31 cellular contexts compared by ENCODE assay signal in genomic region chr18:598053-598665, GRCh38. TPM values are rescaled to one million over a fixed set of nuclear protein-coding genes. Genes with fewer than 3 reads are reported as not detected.
DNase-seq lines count a peak whose midpoint lies in the region; ATAC-seq and TF ChIP-seq lines count a peak whose summit lies in the region.
"Had no signal": no experiment of that assay in that cellular context is flagged by ENCODE, and none has a peak within 500 bp of the region (broad histone marks: within the 10 kb centered on the region; RNA-seq: fewer than 3 reads in every experiment).

No MANE protein-coding gene starts in this region.

- CTCF ChIA-PET in AG04449 (lab: Yijun Ruan, JAX) (interaction anchor here (0.9 to 1.6 kb wide), 2 partner anchors 18 to 301 kb away, joined by 3 to 4 read pairs; no protein-coding TSS in a partner anchor), WTC11 (lab: Charles Lee) (interaction anchor here (1.6 kb wide), 1 partner anchor 304 kb away, joined by 3 read pairs; no protein-coding TSS in a partner anchor)

- H3K36me3 Mint-ChIP-seq in GM23338 (ENCODE audit: low read depth) (no peaks in the 10 kb centered on the region; the same call in 2 of the 3 replicates), T-helper 17 cell (ENCODE audit: low read depth) (peaks cover 2% of the 10 kb centered on the region), nephron progenitor cell (ENCODE audit: low read depth) (no peaks in the 10 kb centered on the region), WTC11 (no peaks in the 10 kb centered on the region)
- H3K36me3 Mint-ChIP-seq: CD14-positive monocyte had no signal

- H3K9me2 ChIP-seq in GM23338 (ENCODE audit: insufficient read depth), result no peaks in the 10 kb centered on the region

- H3K4me3 ChIP-seq in AG04449 (ENCODE audit: low read depth, low read length) (no peak overlapping the region), GM23338 (no peak overlapping the region)
- H3K4me3 ChIP-seq: right lobe of liver had no signal

- H3K4me1 Mint-ChIP-seq in GM23338 (peaks cover 10% of the 10 kb centered on the region; the same call in 2 of the 3 replicates), T-helper 17 cell (peaks cover 4% of the 10 kb centered on the region), nephron progenitor cell (peaks cover 56% of the 10 kb centered on the region), WTC11 (peaks cover 12% of the 10 kb centered on the region)

- H3K4me1 ChIP-seq in GM23338 (ENCODE audit: insufficient read depth), result peaks cover 4% of the 10 kb centered on the region; the same call in 1 of the 2 replicates

- H3K27me3 ChIP-seq in GM23338 (ENCODE audit: insufficient read depth), result no peaks in the 10 kb centered on the region
- H3K27me3 ChIP-seq: right lobe of liver, upper lobe of left lung had no signal

- no peaks in the 10 kb centered on the region for H4K20me1 ChIP-seq in GM23338 (replicated peaks; ENCODE audit: insufficient read depth)

- H3K36me3 ChIP-seq in GM23338 (ENCODE audit: insufficient read depth), result no peaks in the 10 kb centered on the region
- H3K36me3 ChIP-seq: right lobe of liver, upper lobe of left lung had no signal

- no peaks in the 10 kb centered on the region for H3K79me2 ChIP-seq in GM23338 (replicated peaks; ENCODE audit: insufficient read depth)

- no peak overlapping the region for H3K27ac ChIP-seq in GM23338 (ENCODE audit: low read depth)
- H3K27ac ChIP-seq: right lobe of liver, upper lobe of left lung had no signal

- no peak for TF ChIP-seq CTCF in AG04449 (IDR thresholded peaks at IDR 0.05; ENCODE audit: insufficient read depth, low read length, missing control alignments)
- no peak for TF ChIP-seq CTCF in GM23338 (conservative IDR thresholded peaks at IDR 0.05; ENCODE audit: low read depth in 2 of 2)
- TF ChIP-seq CTCF in nephron progenitor cell (IDR thresholded peaks at IDR 0.05), result no peak
- no peak for TF ChIP-seq CTCF in WTC11 (IDR thresholded peaks at IDR 0.05)

- H3K27me3 Mint-ChIP-seq in GM23338 (ENCODE audit: insufficient read depth, low read depth, poor library complexity) (peaks cover 5% of the 10 kb centered on the region), T-helper 17 cell (peaks cover 31% of the 10 kb centered on the region), nephron progenitor cell (ENCODE audit: low read depth, poor library complexity) (peaks cover 3% of the 10 kb centered on the region), WTC11 (ENCODE audit: low read depth) (peaks cover 24% of the 10 kb centered on the region)

- H3K4me2 ChIP-seq in GM23338, result no peak overlapping the region

- no peaks in the 10 kb centered on the region for H3K9me3 ChIP-seq in T-helper 17 cell (ENCODE audit: control insufficient read depth, low read length, poor library complexity, severe bottlenecking)
- H3K9me3 ChIP-seq: right lobe of liver, upper lobe of left lung had no signal

- POLR2A ChIA-PET in AG04449 (lab: Yijun Ruan, JAX) (no interaction called here), WTC11 (lab: Charles Lee) (no interaction called here)

- no peaks in the 10 kb centered on the region; the same call in 2 of the 3 replicates for H3K9me3 Mint-ChIP-seq in GM23338
- peaks cover 4% of the 10 kb centered on the region for H3K9me3 Mint-ChIP-seq in nephron progenitor cell
- H3K9me3 Mint-ChIP-seq in WTC11, result no peaks in the 10 kb centered on the region
- H3K9me3 Mint-ChIP-seq: activated CD8-positive, alpha-beta T cell treated with anti-CD3 and anti-CD28 coated beads for 36 hours had no signal

- H2AFZ ChIP-seq in GM23338, result peak overlapping the region; percentile 57; the same call in 1 of the 2 replicates

- H3K27ac Mint-ChIP-seq in GM23338 (no peak overlapping the region), T-helper 17 cell (peak overlapping the region; percentile 11), nephron progenitor cell (peak overlapping the region; percentile 99), WTC11 (no peak overlapping the region)
- H3K27ac Mint-ChIP-seq: activated CD8-positive, alpha-beta T cell treated with anti-CD3 and anti-CD28 coated beads for 36 hours had no signal

- peaks cover 9% of the 10 kb centered on the region for H3F3A ChIP-seq in GM23338 (replicated peaks; ENCODE audit: low read depth)

- ATAC-seq in GM23338, result no peak
- no peak for ATAC-seq in T-helper 17 cell
- ATAC-seq in WTC11, result no peak
- no peak for ATAC-seq in GM21423 (IDR thresholded peaks at IDR 0.05; ENCODE audit: unreplicated experiment)
- ATAC-seq: activated CD8-positive, alpha-beta T cell treated with anti-CD3 and anti-CD28 coated beads for 36 hours; GM12878; right lobe of liver; SK-N-SH treated with all-trans-retinoic acid at 6 μM for 48 hours had no signal

- no peak overlapping the region; the same call in 2 of the 3 replicates for H3K4me3 Mint-ChIP-seq in GM23338
- no peak overlapping the region for H3K4me3 Mint-ChIP-seq in T-helper 17 cell
- peak overlapping the region; percentile 29 for H3K4me3 Mint-ChIP-seq in nephron progenitor cell
- no peak overlapping the region for H3K4me3 Mint-ChIP-seq in WTC11
- H3K4me3 Mint-ChIP-seq: activated CD8-positive, alpha-beta T cell treated with anti-CD3 and anti-CD28 coated beads for 36 hours had no signal

- DNase-seq in AG04449 (ENCODE audit: low read depth, low spot score) (peak; percentile 31), GM23338 (ENCODE audit: low spot score) (no peak), T-helper 17 cell (no peak), nephron progenitor cell (peak; percentile 29), WTC11 (ENCODE audit: low spot score) (no peak), NOMO-1 treated with DMSO at 0.1 percent for 48 hours (lab: John Stamatoyannopoulos, UW; ENCODE audit: unreplicated experiment) (no peak), DMS 273 (lab: John Stamatoyannopoulos, UW; ENCODE audit: unreplicated experiment) (no peak)
- DNase-seq: ACHN; activated CD4-positive, CD25-positive, alpha-beta regulatory T cell; activated CD8-positive, alpha-beta T cell treated with anti-CD3 and anti-CD28 coated beads for 36 hours; activated gamma-delta T cell; DMS 273 treated with DMSO at 0.1 percent for 48 hours; effector memory CD4-positive, alpha-beta T cell; kidney; NCI-H1048; NCI-H2081 treated with DMSO at 0.1 percent for 48 hours; right lobe of liver; stimulated activated CD4-positive, alpha-beta T cell treated with anti-CD3 and anti-CD28 coated beads, Interleukin-15, amount 100 ng/mL, for 24 hours; stimulated activated CD8-positive, alpha-beta memory T cell treated with anti-CD3 and anti-CD28 coated beads, Interleukin-4, amount 100 ng/mL, for 48 hours; T1000 had no signal

TF ChIP-seq in GM23338, 12 proteins besides CTCF, POLR2A, EP300 and RAD21:
- no peak for TF ChIP-seq CREB1 (CRISPR knock-in tag; IDR thresholded peaks at IDR 0.05; ENCODE audit: low read depth)
- TF ChIP-seq POLR2AphosphoS5 (IDR thresholded peaks at IDR 0.05; ENCODE audit: low read depth), result no peak
- no peak for TF ChIP-seq NANOG (IDR thresholded peaks at IDR 0.05; ENCODE audit: borderline replicate concordance)
- TF ChIP-seq ZNF114 (CRISPR knock-in tag; IDR thresholded peaks at IDR 0.05), result no peak

TF ChIP-seq in WTC11, 78 proteins besides CTCF, POLR2A, EP300 and RAD21:
- no peak for TF ChIP-seq RORB (CRISPR knock-in tag; IDR thresholded peaks at IDR 0.05)
TF ChIP-seq in WTC11: peak in this region for 0.

RNA-seq across cellular contexts. Expression of gene CLUL1, which starts 1.4 kb away (rescaled TPM):
- total RNA-seq in GM23338 (2014; rRNA removed; shearing (Covaris generic)), result not detected in 2 replicates
- 1.5 and 2.6 TPM in 2 replicates for polyA plus RNA-seq in GM23338 (2016; fragmentation: Nextera tagmentation; extraction: Ambion mirVana)
- total RNA-seq in T-helper 17 cell, result not detected
- total RNA-seq in WTC11 (2021), result 0.09 to 0.32 TPM (median 0.31 TPM) in 3 replicates
- total RNA-seq: activated CD8-positive, alpha-beta T cell treated with anti-CD3 and anti-CD28 coated beads for 36 hours; GM12878; lung microvascular endothelial cell; NCI-H460; right lobe of liver had no signal
- polyA plus RNA-seq: CD14-positive monocyte had no signal

RNA-seq across cellular contexts. Expression of gene CETN1, which starts 18.0 kb away (rescaled TPM):
- not detected in 2 replicates for total RNA-seq in GM23338 (2014; rRNA removed; shearing (Covaris generic))
- not detected in 2 replicates for polyA plus RNA-seq in GM23338 (2016; fragmentation: Nextera tagmentation; extraction: Ambion mirVana)
- total RNA-seq in T-helper 17 cell (not detected), WTC11 (2021) (not detected in 3 replicates)
- total RNA-seq: activated CD8-positive, alpha-beta T cell treated with anti-CD3 and anti-CD28 coated beads for 36 hours; frontal cortex; GM12878; kidney; lung microvascular endothelial cell; NCI-H460; osteocyte; right lobe of liver; upper lobe of left lung had no signal
- polyA plus RNA-seq: adipose tissue, CD14-positive monocyte, esophagus, GM12878 had no signal

RNA-seq across cellular contexts. Expression of gene TYMS, which starts 59.3 kb away (rescaled TPM):
- 52.9 and 60.5 TPM in 2 replicates for total RNA-seq in GM23338 (2014; rRNA removed; shearing (Covaris generic))
- 62.9 and 72.3 TPM in 2 replicates for polyA plus RNA-seq in GM23338 (2016; fragmentation: Nextera tagmentation; extraction: Ambion mirVana)
- total RNA-seq in T-helper 17 cell (1 to 10 TPM in 1 of 2 donors, under 1 TPM in 1; 0.60 to 2.5 TPM), WTC11 (2021) (83.2 to 86.4 TPM (median 86.3 TPM) in 3 replicates)
- polyA plus RNA-seq: CD14-positive monocyte had no signal

Comparison
In these comparisons a context has a peak if more than half of its experiments do, and no peak if none do; other contexts are left out.
1. DNase-seq: peak in AG04449 (single experiment) and nephron progenitor cell (single experiment); none in GM23338 (single experiment), T-helper 17 cell (0 of 3), WTC11 (single experiment), NOMO-1 treated with DMSO at 0.1 percent for 48 hours (single experiment) and DMS 273 (single experiment).
2. H3K27ac Mint-ChIP-seq: peak in T-helper 17 cell (single experiment) and nephron progenitor cell (single experiment); none in GM23338 (single experiment) and WTC11 (single experiment).
3. RNA of gene TYMS, which starts 59.3 kb away (total RNA-seq): 83.2 to 86.4 TPM in WTC11 and 52.9 to 60.5 TPM in GM23338; 0.60 to 2.5 TPM in T-helper 17 cell; every median in the first group is over 10 times any median in the second.